In genomic region chr2:47323009-47323821, GRCh38 we compare ENCODE assay signal across 8 cellular contexts. TPM values are rescaled to one million over a fixed set of nuclear protein-coding genes. Genes with fewer than 3 reads are reported as not detected.
DNase-seq lines count a peak whose midpoint lies in the region; ATAC-seq and TF ChIP-seq lines count a peak whose summit lies in the region.

No MANE protein-coding gene starts in this region.

- DNase-seq in DND-41, result peak; percentile 73
- peak; percentile 56 for DNase-seq in KG1 (lab: John Stamatoyannopoulos, UW)
- DNase-seq in activated T-cell treated with anti-CD3 and anti-CD28 coated beads, Interleukin-2, amount 50 U/mL, for 24 hours, result peak; percentile 80
- peak; percentile 67 for DNase-seq in fibroblast of mammary gland (ENCODE audit: low read depth)
- peak; percentile 83 for DNase-seq in neural progenitor cell (ENCODE audit: low spot score)
- DNase-seq in superior temporal gyrus (ENCODE audit: extremely low spot score), result peak; percentile 93

- H3K9me3 Mint-ChIP-seq in activated T-cell treated with anti-CD3 and anti-CD28 coated beads, Interleukin-2, amount 50 U/mL, for 24 hours, result no peaks in the 10 kb centered on the region
- no peaks in the 10 kb centered on the region for H3K9me3 Mint-ChIP-seq in neural progenitor cell

- H3K27ac ChIP-seq in DND-41 (ENCODE audit: low read length) (no peak overlapping the region), neural progenitor cell (no peak overlapping the region)

- H3K79me2 ChIP-seq in DND-41 (ENCODE audit: insufficient read depth, low read length) (no peaks in the 10 kb centered on the region), neural progenitor cell (ENCODE audit: low read depth) (no peaks in the 10 kb centered on the region)

- H3K4me1 ChIP-seq in DND-41 (ENCODE audit: insufficient read depth, low read length) (no peaks in the 10 kb centered on the region), neural progenitor cell (peaks cover 3% of the 10 kb centered on the region)

- peak overlapping the region; percentile 1; the same call in 1 of the 2 replicates for H2AFZ ChIP-seq in DND-41 (ENCODE audit: low read depth, low read length)
- H2AFZ ChIP-seq in neural progenitor cell (replicated peaks), result no peak overlapping the region

- H4K20me1 ChIP-seq in DND-41 (ENCODE audit: insufficient read depth, low read length) (no peaks in the 10 kb centered on the region), neural progenitor cell (ENCODE audit: low read depth) (no peaks in the 10 kb centered on the region)

- H3K9me3 ChIP-seq in DND-41 (ENCODE audit: insufficient read depth, low read length, severe bottlenecking) (no peaks in the 10 kb centered on the region), neural progenitor cell (ENCODE audit: low read depth) (no peaks in the 10 kb centered on the region)

- H3K27me3 ChIP-seq in DND-41 (ENCODE audit: insufficient read depth, low read length, poor library complexity) (no peaks in the 10 kb centered on the region), neural progenitor cell (no peaks in the 10 kb centered on the region)

- H3K4me1 Mint-ChIP-seq in activated T-cell treated with anti-CD3 and anti-CD28 coated beads, Interleukin-2, amount 50 U/mL, for 24 hours (ENCODE audit: low read depth), result no peaks in the 10 kb centered on the region
- peaks cover 4% of the 10 kb centered on the region for H3K4me1 Mint-ChIP-seq in neural progenitor cell

- TF ChIP-seq CTCF in DND-41 (IDR thresholded peaks at IDR 0.05; ENCODE audit: borderline replicate concordance, extremely low read depth, low read length, poor library complexity, severe bottlenecking) (peak; percentile 96), fibroblast of mammary gland (conservative IDR thresholded peaks at IDR 0.05; ENCODE audit: control insufficient read depth, insufficient read depth, low read depth, low read length) (peak; percentile 97), neural progenitor cell (IDR thresholded peaks at IDR 0.05) (peak; percentile 97)

- H3K4me3 Mint-ChIP-seq in activated T-cell treated with anti-CD3 and anti-CD28 coated beads, Interleukin-2, amount 50 U/mL, for 24 hours, result no peak overlapping the region
- no peak overlapping the region for H3K4me3 Mint-ChIP-seq in neural progenitor cell

- H3K4me3 ChIP-seq in DND-41 (ENCODE audit: low read depth in 1 of 2, low read length in 2 of 2), result no peak overlapping the region
- H3K4me3 ChIP-seq in fibroblast of mammary gland (ENCODE audit: control insufficient read depth, low read depth, low read length), result no peak overlapping the region
- H3K4me3 ChIP-seq in neural progenitor cell, result no peak overlapping the region

- H3K36me3 Mint-ChIP-seq in activated T-cell treated with anti-CD3 and anti-CD28 coated beads, Interleukin-2, amount 50 U/mL, for 24 hours (ENCODE audit: low read depth), result no peaks in the 10 kb centered on the region
- no peaks in the 10 kb centered on the region for H3K36me3 Mint-ChIP-seq in neural progenitor cell

- H3K4me2 ChIP-seq in DND-41 (ENCODE audit: insufficient read depth, low read length) (no peak overlapping the region), neural progenitor cell (no peak overlapping the region)

- no peaks in the 10 kb centered on the region for H3K36me3 ChIP-seq in DND-41 (ENCODE audit: insufficient read depth, low read length)
- no peaks in the 10 kb centered on the region for H3K36me3 ChIP-seq in neural progenitor cell

- peaks cover 17% of the 10 kb centered on the region for H3K27me3 Mint-ChIP-seq in activated T-cell treated with anti-CD3 and anti-CD28 coated beads, Interleukin-2, amount 50 U/mL, for 24 hours
- peaks cover 4% of the 10 kb centered on the region for H3K27me3 Mint-ChIP-seq in neural progenitor cell (ENCODE audit: insufficient read depth, low read depth)

- H3F3A ChIP-seq in neural progenitor cell (ENCODE audit: low read depth), result peaks cover 11% of the 10 kb centered on the region

- no peak overlapping the region for H3K27ac Mint-ChIP-seq in activated T-cell treated with anti-CD3 and anti-CD28 coated beads, Interleukin-2, amount 50 U/mL, for 24 hours
- H3K27ac Mint-ChIP-seq in neural progenitor cell, result no peak overlapping the region

- no peak overlapping the region for H3K9ac ChIP-seq in DND-41 (ENCODE audit: low read depth, low read length)
- H3K9ac ChIP-seq in neural progenitor cell, result no peak overlapping the region

- ATAC-seq in DND-41 (ENCODE audit: insufficient read depth, low read depth) (peak; percentile 95), GM21576 (IDR thresholded peaks at IDR 0.05; ENCODE audit: unreplicated experiment) (peak; percentile 83)

TF ChIP-seq in PFSK-1, 5 proteins besides CTCF, POLR2A, EP300 and RAD21:
- TF ChIP-seq REST (IDR thresholded peaks at IDR 0.05; ENCODE audit: insufficient read depth in 1 of 2, low read depth in 2 of 2, low read length in 2 of 2) (no peak), POLR2AphosphoS5 (IDR thresholded peaks at IDR 0.05; ENCODE audit: low read depth, low read length) (no peak), SIN3A (IDR thresholded peaks at IDR 0.05; ENCODE audit: borderline replicate concordance, insufficient read depth, low read length) (no peak), TAF1 (IDR thresholded peaks at IDR 0.05; ENCODE audit: borderline replicate concordance, insufficient read depth, low read length) (no peak), FOXP2 (optimal IDR thresholded peaks at IDR 0.05; ENCODE audit: borderline replicate concordance, extremely low read depth, extremely low read length, insufficient read depth) (peak; percentile 58)

RNA-seq across cellular contexts. Expression of gene EPCAM, which starts 45.9 kb away (rescaled TPM):
- polyA plus RNA-seq in PFSK-1 (2012; ENCODE audit: insufficient read length, low read depth), result not detected
- 3.7 and 11.1 TPM in 2 replicates for total RNA-seq in neural progenitor cell (ENCODE audit: low replicate concordance)
